In genomic region chr11:65497141-65498041, GRCh38 we compare ENCODE assay signal across 8 cellular contexts. TPM values are rescaled to one million over a fixed set of nuclear protein-coding genes. Genes with fewer than 3 reads are reported as not detected.
DNase-seq lines count a peak whose midpoint lies in the region; ATAC-seq lines count a peak whose summit lies in the region.

No MANE protein-coding gene starts in this region.

- peak overlapping the region; percentile 54 to 99 for H3K4me3 ChIP-seq in esophagus (ENCODE audit: low read depth in 1 of 2, low read length in 2 of 2)
- peak overlapping the region; percentile 91 to 96 for H3K4me3 ChIP-seq in muscle layer of duodenum (ENCODE audit: low read depth in 1 of 2, low read length in 2 of 2)

- 0% methylated on average over 57 to 61 of the region's 61 CpGs for WGBS in esophagus, 2 donors

- in situ Hi-C loops in KBM-7 (cut with MboI; ENCODE audit: low pct_unique_long_range_greater_than_20kb, low sequenced_read_pairs): no loop called here

- no peaks in the 10 kb centered on the region for H3K9me3 ChIP-seq in esophagus (ENCODE audit: control insufficient read depth in 2 of 2, insufficient read depth in 1 of 2, low read depth in 1 of 2, low read length in 1 of 2)
- no peaks in the 10 kb centered on the region for H3K9me3 ChIP-seq in muscle layer of duodenum (ENCODE audit: control insufficient read depth in 1 of 2, low read length in 2 of 2)

- peak; percentile 96 for DNase-seq in DMS153 treated with DMSO at 0.1 percent for 48 hours (lab: John Stamatoyannopoulos, UW; ENCODE audit: unreplicated experiment)
- DNase-seq in KBM-7: peak; percentile 100
- peak; percentile 82 for DNase-seq in OCI-M2 (lab: John Stamatoyannopoulos, UW; ENCODE audit: unreplicated experiment)
- peak; percentile 100 for DNase-seq in activated T-cell treated with anti-CD3 and anti-CD28 coated beads for 48 hours (ENCODE audit: low read depth)
- peak; percentile 96 for DNase-seq in stimulated activated CD8-positive, alpha-beta memory T cell treated with anti-CD3 and anti-CD28 coated beads, Interleukin-7, amount 100 ng/mL, for 24 hours (ENCODE audit: low read depth)

- ATAC-seq in GM21717 (IDR thresholded peaks at IDR 0.05; ENCODE audit: unreplicated experiment): peak; percentile 51

- peak overlapping the region; percentile 98 to 99 for H3K27ac ChIP-seq in esophagus (ENCODE audit: low read depth in 2 of 2, low read length in 1 of 2)
- peak overlapping the region; percentile 100 for H3K27ac ChIP-seq in muscle layer of duodenum (ENCODE audit: low read length)

- H3K4me1 ChIP-seq in esophagus (ENCODE audit: control insufficient read depth in 2 of 2, insufficient read depth in 2 of 2, low read length in 1 of 2) (peaks cover 0 to 4% of the 10 kb centered on the region in 2 donors), muscle layer of duodenum (ENCODE audit: control insufficient read depth in 1 of 2, insufficient read depth in 2 of 2, low read length in 2 of 2) (peaks cover 11 to 27% of the 10 kb centered on the region in 2 donors)

- peaks cover 0 to 4% of the 10 kb centered on the region in 2 donors for H3K36me3 ChIP-seq in esophagus (ENCODE audit: control insufficient read depth in 2 of 2, insufficient read depth in 2 of 2, low read length in 1 of 2)
- peaks cover 21 to 48% of the 10 kb centered on the region in 2 donors for H3K36me3 ChIP-seq in muscle layer of duodenum (ENCODE audit: control insufficient read depth in 1 of 2, insufficient read depth in 2 of 2, low read length in 2 of 2)

- no peaks in the 10 kb centered on the region for H3K27me3 ChIP-seq in esophagus (ENCODE audit: control insufficient read depth in 1 of 2, insufficient read depth in 2 of 2, low read length in 2 of 2)
- H3K27me3 ChIP-seq in muscle layer of duodenum (ENCODE audit: low read depth, low read length): no peaks in the 10 kb centered on the region

RNA-seq across cellular contexts. Expression of gene MALAT1, which starts 1.5 kb away (rescaled TPM):
- 1,000 to 10,000 TPM in 1 of 2 donors, 10 to 100 TPM in 1; 94.9 to 1,950 TPM for polyA plus RNA-seq in esophagus

RNA-seq across cellular contexts. Expression of gene SCYL1, which starts 27.5 kb away (rescaled TPM):
- polyA plus RNA-seq in esophagus: 10 to 100 TPM; 41.8 to 52.4 TPM

Comparison
In these comparisons a context has a peak if more than half of its experiments do, and no peak if none do; other contexts are left out.
1. Peak in every context shown above with its lines: DNase-seq, ATAC-seq, H3K4me3 ChIP-seq and H3K27ac ChIP-seq.